Comparison of ENCODE assay signal across 8 cellular contexts in genomic region chr10:100998183-100998990, GRCh38. TPM values are rescaled to one million over a fixed set of nuclear protein-coding genes. Genes with fewer than 3 reads are reported as not detected.
DNase-seq lines count a peak whose midpoint lies in the region; ATAC-seq, FAIRE-seq and TF ChIP-seq lines count a peak whose summit lies in the region.

No MANE protein-coding gene starts in this region.

- in situ Hi-C loops in astrocyte of the spinal cord (cut with HindIII; ENCODE audit: low sequenced_read_pairs): no loop called here

- POLR2A ChIA-PET in Caco-2 (lab: Charles Lee): interaction anchor here (0.6 to 0.7 kb wide), 4 partner anchors 19 to 651 kb away, joined by 3 to 5 read pairs (median 4); partner anchors contain the start of gene SCD

- H3K36me3 ChIP-seq in Caco-2 (ENCODE audit: control insufficient read depth, insufficient read depth, low read length) (peaks cover 1% of the 10 kb centered on the region; the same call in 1 of the 2 replicates), rectal smooth muscle tissue (ENCODE audit: control insufficient read depth, insufficient read depth, low read length) (peaks cover 5% of the 10 kb centered on the region)

- H3K9me3 Mint-ChIP-seq in Caco-2 (ENCODE audit: unreplicated experiment): no peaks in the 10 kb centered on the region

- H3K4me1 Mint-ChIP-seq in Caco-2 (ENCODE audit: low read depth, unreplicated experiment): peaks cover 19% of the 10 kb centered on the region

- CTCF ChIA-PET in Caco-2 (lab: Charles Lee): interaction anchor here (0.6 to 7.1 kb wide), 14 partner anchors 12 to 143 kb away, joined by 3 to 58 read pairs (median 7); partner anchors contain the start of genes MRPL43, PDZD7, SEMA4G and SFXN3

- H3K9ac ChIP-seq in rectal smooth muscle tissue (ENCODE audit: low read length): peak overlapping the region; percentile 59

- H3K27me3 Mint-ChIP-seq in Caco-2 (ENCODE audit: insufficient read depth, unreplicated experiment): no peaks in the 10 kb centered on the region

- H3K27ac Mint-ChIP-seq in Caco-2 (ENCODE audit: unreplicated experiment): peak overlapping the region; percentile 74

- TF ChIP-seq CTCF in Caco-2 (IDR thresholded peaks at IDR 0.05; ENCODE audit: insufficient read depth in 1 of 2, low read depth in 1 of 2, low read length in 1 of 2, severe bottlenecking in 1 of 2, unreplicated experiment in 1 of 2) (no peak), astrocyte of the spinal cord (IDR thresholded peaks at IDR 0.05; ENCODE audit: low read depth, low read length) (no peak)

- no peak for FAIRE-seq in H54 (lab: Jason Lieb, UNC)

- no peak for TF ChIP-seq POLR2A in H54 (IDR thresholded peaks at IDR 0.05; ENCODE audit: low read depth, low read length)

- DNase-seq in Caco-2: peak; percentile 62 to 70
- peak; percentile 92 for DNase-seq in H54 (ENCODE audit: insufficient read length, low spot score)
- peak; percentile 33 for DNase-seq in NCI-H187 treated with DMSO at 0.1 percent for 48 hours (lab: John Stamatoyannopoulos, UW)
- DNase-seq in T-helper 9 cell: peak; percentile 67
- DNase-seq in astrocyte of the spinal cord (ENCODE audit: low read depth, low spot score): peak; percentile 90
- DNase-seq in hepatic stellate cell (ENCODE audit: low spot score): peak; percentile 99

- no peaks in the 10 kb centered on the region for H3K9me3 ChIP-seq in Caco-2

- no peak for ATAC-seq in HG02884 (IDR thresholded peaks at IDR 0.05; ENCODE audit: unreplicated experiment)

- H3K36me3 Mint-ChIP-seq in Caco-2 (ENCODE audit: insufficient read depth, unreplicated experiment): peaks cover 44% of the 10 kb centered on the region

- BruUV-seq in Caco-2 (replicated peaks; lab: Mats Ljungman, UMichigan): no TSS peak

- intact Hi-C loops in Caco-2 (cut with micrococcal nuclease; ENCODE audit: unreplicated experiment): loop anchor here (2.0 kb wide), 1 partner anchor 68 kb away; no protein-coding TSS in a partner anchor

- H3K27ac ChIP-seq in rectal smooth muscle tissue (ENCODE audit: low read depth, low read length): peak overlapping the region; percentile 93

- H3K27me3 ChIP-seq in Caco-2 (replicated peaks; ENCODE audit: control insufficient read depth, insufficient read depth, low read length): no peaks in the 10 kb centered on the region
- H3K27me3 ChIP-seq in rectal smooth muscle tissue (ENCODE audit: control insufficient read depth, insufficient read depth, low read length): no peaks in the 10 kb centered on the region

- peak overlapping the region; percentile 81 for H3K4me3 Mint-ChIP-seq in Caco-2 (ENCODE audit: unreplicated experiment)

- H3K4me1 ChIP-seq in Caco-2 (peaks cover 18% of the 10 kb centered on the region), rectal smooth muscle tissue (ENCODE audit: control insufficient read depth, insufficient read depth, low read length) (peaks cover 30% of the 10 kb centered on the region)

- H3K4me3 ChIP-seq in Caco-2 (ENCODE audit: low read depth, low read length) (peak overlapping the region; percentile 94), astrocyte of the spinal cord (ENCODE audit: low read depth, low read length) (peak overlapping the region; percentile 92), rectal smooth muscle tissue (ENCODE audit: low read length) (peak overlapping the region; percentile 79)

RNA-seq across cellular contexts. Expression of gene LZTS2, which starts 1.2 kb away (rescaled TPM):
- total RNA-seq in Caco-2 (2022): 53.3 and 54.8 TPM in 2 replicates

RNA-seq across cellular contexts. Expression of gene TWNK, which starts 11.0 kb away (rescaled TPM):
- 26.2 and 29.8 TPM in 2 replicates for total RNA-seq in Caco-2 (2022)

RNA-seq across cellular contexts. Expression of gene MRPL43, which starts 11.1 kb away (rescaled TPM):
- total RNA-seq in Caco-2 (2022): 82.1 and 84.1 TPM in 2 replicates

RNA-seq across cellular contexts. Expression of gene SEMA4G, which starts 29.1 kb away (rescaled TPM):
- total RNA-seq in Caco-2 (2022): 67.3 and 81.2 TPM in 2 replicates

RNA-seq across cellular contexts. Expression of gene PDZD7, which starts 32.5 kb away (rescaled TPM):
- total RNA-seq in Caco-2 (2022): 1.4 and 1.5 TPM in 2 replicates

Comparison
In these comparisons a context has a peak if more than half of its experiments do, and no peak if none do; other contexts are left out.
1. DNase-seq: peak in every context shown above with its lines; median percentile 99 in hepatic stellate cell; 92 in H54; 90 in astrocyte of the spinal cord; 67 in T-helper 9 cell; 66 in Caco-2; 33 in NCI-H187 treated with DMSO at 0.1 percent for 48 hours.